ENCODE assay signal across 8 cellular contexts in genomic region chr1:45687753-45688737, GRCh38. TPM values are rescaled to one million over a fixed set of nuclear protein-coding genes. Genes with fewer than 3 reads are reported as not detected.
DNase-seq lines count a peak whose midpoint lies in the region; ATAC-seq and TF ChIP-seq lines count a peak whose summit lies in the region.

A gene with protein sequence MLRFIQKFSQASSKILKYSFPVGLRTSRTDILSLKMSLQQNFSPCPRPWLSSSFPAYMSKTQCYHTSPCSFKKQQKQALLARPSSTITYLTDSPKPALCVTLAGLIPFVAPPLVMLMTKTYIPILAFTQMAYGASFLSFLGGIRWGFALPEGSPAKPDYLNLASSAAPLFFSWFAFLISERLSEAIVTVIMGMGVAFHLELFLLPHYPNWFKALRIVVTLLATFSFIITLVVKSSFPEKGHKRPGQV (plus strand): TSS chr1:45688181. CDS start chr1:45691069, 2,888 bp downstream.

- TF ChIP-seq EP300 in gastroesophageal sphincter (IDR thresholded peaks at IDR 0.05) = no peak

- H3K4me3 ChIP-seq in NB4 (ENCODE audit: low read depth, low read length) (peak within 1 kb of the TSS; percentile 100), gastroesophageal sphincter (peak within 1 kb of the TSS; percentile 90 to 99), neutrophil (ENCODE audit: low read depth in 1 of 2, low read length in 1 of 2) (peak within 1 kb of the TSS; percentile 86 to 95)

- in situ Hi-C loops in SK-MEL-5 (cut with HindIII; ENCODE audit: low pct_unique_long_range_greater_than_20kb, low sequenced_read_pairs) = no loop called here

- intact Hi-C loops in activated naive CD4-positive, alpha-beta T cell treated with anti-CD3 and anti-CD28 coated beads for 36 hours (cut with micrococcal nuclease) = loop anchor here (1.0 to 5.0 kb wide), 18 partner anchors 36 to 1645 kb away; partner anchors contain the start of genes AKR1A1, CCDC163, CMPK1 and DYNLT4

- H3K27me3 Mint-ChIP-seq in activated naive CD4-positive, alpha-beta T cell treated with anti-CD3 and anti-CD28 coated beads for 36 hours (ENCODE audit: low read depth) = no peaks in the 10 kb centered on the region

- peak within 1 kb of the TSS; percentile 100 for H3K27ac Mint-ChIP-seq in activated naive CD4-positive, alpha-beta T cell treated with anti-CD3 and anti-CD28 coated beads for 36 hours

- TF ChIP-seq POLR2A in NB4 (IDR thresholded peaks at IDR 0.05; ENCODE audit: extremely low read depth, insufficient read length) (peak; percentile 70), gastroesophageal sphincter (IDR thresholded peaks at IDR 0.05) (peak in 1 of 2 donors; percentile 43)

- H3K4me1 Mint-ChIP-seq in activated naive CD4-positive, alpha-beta T cell treated with anti-CD3 and anti-CD28 coated beads for 36 hours (ENCODE audit: low read depth) = peaks cover 35% of the 10 kb centered on the region

- peaks cover 23% of the 10 kb centered on the region for H3K36me3 Mint-ChIP-seq in activated naive CD4-positive, alpha-beta T cell treated with anti-CD3 and anti-CD28 coated beads for 36 hours (ENCODE audit: low read depth)

- peaks cover 0 to 25% of the 10 kb centered on the region in 2 donors for H3K36me3 ChIP-seq in gastroesophageal sphincter
- peaks cover 5% of the 10 kb centered on the region for H3K36me3 ChIP-seq in neutrophil

- H3K4me1 ChIP-seq in gastroesophageal sphincter (peaks cover 2 to 48% (median 11%) of the 10 kb centered on the region in 3 donors), neutrophil (ENCODE audit: control insufficient read depth in 1 of 2, insufficient read depth in 1 of 2, low read depth in 1 of 2, low read length in 1 of 2) (peaks cover 28 to 41% of the 10 kb centered on the region in 2 experiments)

- WGBS in gastroesophageal sphincter (ENCODE audit: low coverage in 1 of 2), 2 donors = 2 to 4% methylated on average over 10 to 16 of the region's 24 CpGs

- H3K9me3 ChIP-seq in gastroesophageal sphincter (no peaks in the 10 kb centered on the region), neutrophil (no peaks in the 10 kb centered on the region)

- ATAC-seq in gastroesophageal sphincter (peak; percentile 25), GM19452 (IDR thresholded peaks at IDR 0.05; ENCODE audit: unreplicated experiment) (no peak)

- no peaks in the 10 kb centered on the region for H3K9me3 Mint-ChIP-seq in activated naive CD4-positive, alpha-beta T cell treated with anti-CD3 and anti-CD28 coated beads for 36 hours

- H3K27ac ChIP-seq in gastroesophageal sphincter = peak within 1 kb of the TSS; percentile 95 to 99 (median 96)
- peak within 1 kb of the TSS; percentile 93 for H3K27ac ChIP-seq in neutrophil

- H3K27me3 ChIP-seq in gastroesophageal sphincter = no peaks in the 10 kb centered on the region
- H3K27me3 ChIP-seq in neutrophil = no peaks in the 10 kb centered on the region

- H3K4me3 Mint-ChIP-seq in activated naive CD4-positive, alpha-beta T cell treated with anti-CD3 and anti-CD28 coated beads for 36 hours = peak within 1 kb of the TSS; percentile 98

- TF ChIP-seq CTCF in GM12872 (IDR thresholded peaks at IDR 0.05; ENCODE audit: insufficient read depth, low read depth, low read length) = peak; percentile 23; the same call in 1 of the 3 replicates
- TF ChIP-seq CTCF in NB4 (IDR thresholded peaks at IDR 0.05; ENCODE audit: low read depth, low read length) = no peak
- TF ChIP-seq CTCF in gastroesophageal sphincter (IDR thresholded peaks at IDR 0.05) = peak in 2 of 4 experiments; percentile 53 to 61
- TF ChIP-seq CTCF in neutrophil (IDR thresholded peaks at IDR 0.05) = no peak
- TF ChIP-seq CTCF in subcutaneous adipose tissue (IDR thresholded peaks at IDR 0.05; ENCODE audit: low read depth) = no peak

- CTCF ChIA-PET in activated naive CD4-positive, alpha-beta T cell treated with anti-CD3 and anti-CD28 coated beads for 36 hours (lab: Charles Lee) = no interaction called here

- DNase-seq in NB4 (ENCODE audit: low read depth) (peak; percentile 92), SK-MEL-5 (ENCODE audit: low read depth, low spot score) (peak; percentile 84)
- peak; percentile 90 for DNase-seq in activated naive CD4-positive, alpha-beta T cell treated with anti-CD3 and anti-CD28 coated beads for 36 hours

RNA-seq across cellular contexts. Expression of the gene that starts here (rescaled TPM):
- total RNA-seq in SK-MEL-5 (2014; rRNA removed; shearing (Covaris generic)) = 42.5 and 51.7 TPM in 2 replicates
- polyA plus RNA-seq in SK-MEL-5 (2015; cell fraction: cytosol; rRNA removed) = 40.8 and 47.1 TPM in 2 replicates
- polyA plus RNA-seq in SK-MEL-5 (2015; cell fraction: nucleus; rRNA removed) = 46.0 and 73.0 TPM in 2 replicates
- total RNA-seq in activated naive CD4-positive, alpha-beta T cell treated with anti-CD3 and anti-CD28 coated beads for 36 hours = 10 to 100 TPM; 28.9 to 29.3 TPM
- total RNA-seq in gastroesophageal sphincter = 10 to 100 TPM; 10.6 to 27.1 (median 21.9) TPM
- 10 to 100 TPM; 17.0 to 29.4 (median 18.4) TPM for total RNA-seq in subcutaneous adipose tissue
